ENCODE assay signal across 8 cellular contexts in the genomic region with DNA sequence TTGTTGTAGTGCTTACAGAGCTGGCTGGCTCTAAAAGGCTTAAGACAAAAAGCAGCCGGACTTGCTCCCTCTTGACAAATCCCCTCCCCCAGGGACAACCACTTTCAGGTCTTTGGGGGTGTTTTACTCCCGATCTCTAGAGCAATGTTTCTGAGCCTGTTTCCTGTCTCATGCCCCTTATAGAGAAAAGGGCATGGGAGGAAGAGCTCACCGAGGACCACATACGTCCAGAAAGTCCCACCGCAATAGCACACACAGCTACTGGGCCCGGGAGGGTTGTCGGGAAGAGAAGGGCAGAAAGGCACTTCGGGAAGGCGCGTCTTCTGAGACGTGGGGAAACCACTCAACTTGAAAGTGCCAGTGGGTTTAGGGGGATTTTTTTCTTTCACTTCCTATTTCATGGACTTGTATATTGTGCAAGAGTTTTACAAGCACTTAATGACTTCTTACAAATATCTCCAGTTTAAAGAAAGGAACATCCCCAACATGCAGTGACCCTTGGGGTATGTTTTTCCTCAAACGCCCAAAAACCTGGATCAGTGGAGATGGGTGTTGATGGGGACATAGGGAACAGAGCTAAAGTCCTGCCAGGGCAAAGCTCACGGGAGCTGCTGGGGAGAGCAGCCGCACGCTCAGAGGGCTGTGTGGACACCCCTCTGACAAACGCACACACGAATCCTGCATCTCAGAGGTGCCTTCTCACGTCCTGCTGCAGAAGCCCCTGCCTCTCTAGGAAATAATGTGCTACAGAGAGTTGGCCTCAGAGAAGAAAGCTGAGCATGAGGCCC. TPM values are rescaled to one million over a fixed set of nuclear protein-coding genes. Genes with fewer than 3 reads are reported as not detected.
DNase-seq lines count a peak whose midpoint lies in the region; ATAC-seq and TF ChIP-seq lines count a peak whose summit lies in the region.

No MANE protein-coding gene starts in this region.

- TF ChIP-seq CTCF in NB4 (IDR thresholded peaks at IDR 0.05; ENCODE audit: low read depth, low read length) (no peak), glutamatergic neuron (IDR thresholded peaks at IDR 0.05; ENCODE audit: partially characterized antibody, unreplicated experiment) (no peak)

- H3K9me3 Mint-ChIP-seq in glutamatergic neuron (ENCODE audit: unreplicated experiment): peaks cover 3% of the 10 kb centered on the region

- H3K27me3 Mint-ChIP-seq in glutamatergic neuron (ENCODE audit: unreplicated experiment): peaks cover 12% of the 10 kb centered on the region

- H3K4me1 Mint-ChIP-seq in glutamatergic neuron (ENCODE audit: low read depth, unreplicated experiment): peaks cover 34% of the 10 kb centered on the region

- ATAC-seq in GM18517 (IDR thresholded peaks at IDR 0.05; ENCODE audit: unreplicated experiment) (peak; percentile 65), GM21786 (IDR thresholded peaks at IDR 0.05; ENCODE audit: unreplicated experiment) (peak; percentile 76), GM19324 (IDR thresholded peaks at IDR 0.05; ENCODE audit: low FRiP score, unreplicated experiment) (no peak)

- peak overlapping the region; percentile 55 for H3K4me3 Mint-ChIP-seq in glutamatergic neuron (ENCODE audit: unreplicated experiment)

- peak overlapping the region; percentile 40 for H3K4me3 ChIP-seq in NB4 (ENCODE audit: low read depth, low read length)

- no peaks in the 10 kb centered on the region for H3K36me3 Mint-ChIP-seq in glutamatergic neuron (ENCODE audit: unreplicated experiment)

- TF ChIP-seq POLR2A in NB4 (IDR thresholded peaks at IDR 0.05; ENCODE audit: extremely low read depth, insufficient read length): no peak

- DNase-seq in NB4 (ENCODE audit: low read depth) (peak; percentile 83), glutamatergic neuron (no peak), NCI-H1694 treated with DMSO at 0.1 percent for 48 hours (lab: John Stamatoyannopoulos, UW) (no peak), NCI-H146 treated with DMSO at 0.1 percent for 48 hours (lab: John Stamatoyannopoulos, UW; ENCODE audit: unreplicated experiment) (no peak), SW 1271 (lab: John Stamatoyannopoulos, UW) (no peak)

- H3K27ac Mint-ChIP-seq in glutamatergic neuron (ENCODE audit: unreplicated experiment): peak overlapping the region; percentile 8

RNA-seq across cellular contexts. Expression of gene LRRC20, which starts 27.0 kb away (rescaled TPM):
- 24.0 TPM for total RNA-seq in glutamatergic neuron (ENCODE audit: unreplicated experiment)

RNA-seq across cellular contexts. Expression of gene EIF4EBP2, which starts 48.5 kb away (rescaled TPM):
- 130 TPM for total RNA-seq in glutamatergic neuron (ENCODE audit: unreplicated experiment)
